ENCODE assay signal across 2 cellular contexts in the genomic region with DNA sequence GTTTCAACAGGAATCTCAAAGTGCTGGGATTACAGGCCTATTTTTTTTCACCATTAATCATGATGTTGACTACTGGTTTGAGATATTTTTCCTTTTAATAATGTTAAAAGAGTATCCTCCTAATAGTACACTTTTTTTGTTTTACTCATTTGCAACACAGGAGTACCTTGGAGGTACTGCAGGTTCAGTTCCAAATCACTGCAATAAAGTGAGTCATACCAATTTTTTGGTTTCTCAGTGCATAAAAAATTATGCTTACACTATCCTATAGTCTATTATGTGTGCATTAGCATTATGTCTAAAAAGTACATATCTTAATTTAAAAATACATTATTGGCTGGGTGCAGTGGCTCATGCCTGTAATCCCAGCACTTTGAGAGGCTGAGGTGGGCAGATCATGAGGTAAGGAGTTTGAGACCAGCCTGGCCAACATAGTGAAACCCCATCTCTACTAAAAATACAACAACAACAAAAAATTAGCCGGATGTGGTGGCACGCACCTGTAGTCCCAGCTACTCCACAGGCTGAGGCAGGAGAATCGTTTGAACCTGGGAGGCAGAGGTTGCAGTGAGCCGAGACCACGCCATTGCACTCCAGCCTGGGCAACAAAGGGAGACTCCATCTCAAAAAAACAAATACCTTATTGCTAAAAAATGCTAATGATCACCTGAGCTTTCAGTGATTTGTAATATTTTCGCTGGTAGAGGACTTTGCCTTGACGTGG.
A peak's percentile ranks its signal among the peaks of the same experiment; 100 is the strongest.
TF ChIP-seq lines count a peak whose summit lies in the region.
"Not testable (repeated sequence)": the region's sequence is repeated elsewhere in the genome, so short reads cannot be mapped to it uniquely, and the experiment has no call there.

No MANE protein-coding gene starts in this region.

TF ChIP-seq in A549, 52 proteins besides CTCF, POLR2A, EP300 and RAD21:
- not testable (repeated sequence) for TF ChIP-seq FOSL2 (IDR thresholded peaks at IDR 0.05)
- peak; percentile 24; the same call in 1 of the 2 replicates for TF ChIP-seq FOSL2 (CRISPR knock-in tag; IDR thresholded peaks at IDR 0.05)

TF ChIP-seq in GM12878, 131 proteins besides CTCF, POLR2A, EP300 and RAD21:
- peak in 1 of 2 experiments; percentile 18; a peak in 1 of 4 replicates for TF ChIP-seq IKZF2 (IDR thresholded peaks at IDR 0.05)
TF ChIP-seq in GM12878: peak in this region for 1; not testable (repeated sequence) for 130.
